1 cellular context compared by ENCODE assay signal in genomic region chr2:110068153-110068552, GRCh38. TPM values are rescaled to one million over a fixed set of nuclear protein-coding genes. Genes with fewer than 3 reads are reported as not detected.
"Had no signal": no experiment of that assay in that cellular context is flagged by ENCODE, and none has a peak within 500 bp of the region (broad histone marks: within the 10 kb centered on the region; RNA-seq: fewer than 3 reads in every experiment).

No MANE protein-coding gene starts in this region.

RNA-seq across cellular contexts. Expression of gene MALL, which starts 47.5 kb away (rescaled TPM):
- total RNA-seq: SK-MEL-5 had no signal
